In the genomic region with DNA sequence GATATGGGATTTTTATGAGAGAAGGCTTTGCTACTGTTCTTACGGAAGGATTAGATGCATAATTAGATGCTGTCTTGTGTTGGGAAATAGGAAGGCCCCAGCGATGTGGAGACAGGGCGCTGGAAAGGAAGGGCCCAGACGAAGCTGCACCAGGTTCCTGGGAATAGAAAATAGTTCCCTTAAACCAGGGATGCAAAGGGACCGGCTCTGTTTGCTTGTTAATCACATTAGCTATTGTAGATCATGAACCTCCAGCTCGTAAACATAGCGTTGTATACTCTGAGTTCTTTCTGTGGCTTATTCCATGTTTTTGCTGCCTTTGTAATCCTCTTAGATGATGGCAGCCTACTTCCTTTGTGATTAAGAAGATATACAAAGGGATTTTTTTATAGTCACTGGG, we compare ENCODE assay signal across 21 cellular contexts.
"Had no signal": no experiment of that assay in that cellular context is flagged by ENCODE, and none has a peak within 500 bp of the region (broad histone marks: within the 10 kb centered on the region; RNA-seq: fewer than 3 reads in every experiment).

No MANE protein-coding gene starts in this region.

- ATAC-seq: left ventricle myocardium superior; lower lobe of right lung; naive thymus-derived CD8-positive, alpha-beta T cell; pancreas; right lobe of liver; stimulated activated effector memory CD8-positive, alpha-beta T cell treated with anti-CD3 and anti-CD28 coated beads, Interleukin-12 subunit alpha, Interleukin-12 subunit beta, amount 100 ng/mL, for 72 hours had no signal

- H3K27me3 ChIP-seq: dorsolateral prefrontal cortex, neutrophil, pancreas, right lobe of liver, stomach, thyroid gland, vagina had no signal

- H3K4me3 ChIP-seq: dorsolateral prefrontal cortex, lower lobe of right lung, pancreas, right lobe of liver, stomach, thyroid gland, vagina had no signal

- H3K9me3 ChIP-seq: lower lobe of right lung, neutrophil, pancreas, right lobe of liver, stomach, thyroid gland, vagina had no signal

- H3K27ac ChIP-seq: dorsolateral prefrontal cortex, lower lobe of right lung, neutrophil, pancreas, right lobe of liver, stomach, thyroid gland, vagina had no signal

- DNase-seq: dorsolateral prefrontal cortex; effector CD4-positive, alpha-beta T cell; left ventricle myocardium superior; lower lobe of right lung; naive thymus-derived CD8-positive, alpha-beta T cell; nephron progenitor cell; pancreas; right lobe of liver; small intestine; stimulated activated CD4-positive, alpha-beta T cell treated with anti-CD3 and anti-CD28 coated beads, Interleukin-12 subunit alpha, Interleukin-12 subunit beta, amount 100 ng/mL, for 4 hours; stimulated activated CD4-positive, alpha-beta T cell treated with anti-CD3 and anti-CD28 coated beads, Interleukin-2, amount 100 ng/mL, for 24 hours; stimulated activated CD4-positive, alpha-beta T cell treated with anti-CD3 and anti-CD28 coated beads, Interleukin-4, amount 100 ng/mL, for 24 hours; stimulated activated naive CD4-positive, alpha-beta T cell treated with Interleukin-2 at 50 U/mL for 16 hours; stomach; thyroid gland; trophoblast cell had no signal

- H3K36me3 ChIP-seq: lower lobe of right lung, neutrophil, pancreas, right lobe of liver, stomach, thyroid gland, vagina had no signal

- H3K4me1 ChIP-seq: lower lobe of right lung, right lobe of liver, thyroid gland, vagina had no signal

- FAIRE-seq: frontal cortex, keratinocyte, pancreas, small intestine had no signal
